ENCODE assay signal across 8 cellular contexts in genomic region chr19:29672933-29673336, GRCh38. TPM values are rescaled to one million over a fixed set of nuclear protein-coding genes. Genes with fewer than 3 reads are reported as not detected.
DNase-seq lines count a peak whose midpoint lies in the region; ATAC-seq and TF ChIP-seq lines count a peak whose summit lies in the region.

No MANE protein-coding gene starts in this region.

- no peaks in the 10 kb centered on the region for H3K9me2 ChIP-seq in SU-DHL-6 (replicated peaks; ENCODE audit: insufficient read depth, low read length)

- DNase-seq in stimulated activated CD4-positive, alpha-beta T cell treated with anti-CD3 and anti-CD28 coated beads, Interleukin-4, amount 100 ng/mL, for 24 hours, result peak; percentile 89
- DNase-seq in A673 (ENCODE audit: low spot score) (no peak), OCI-M1 (lab: John Stamatoyannopoulos, UW) (no peak)

- no peaks in the 10 kb centered on the region for H3K27me3 Mint-ChIP-seq in activated naive CD8-positive, alpha-beta T cell

- H4K20me1 ChIP-seq in SU-DHL-6 (ENCODE audit: low read depth, low read length), result no peaks in the 10 kb centered on the region

- peaks cover 7% of the 10 kb centered on the region for H3F3A ChIP-seq in SU-DHL-6 (ENCODE audit: insufficient read depth)

- H3K36me3 Mint-ChIP-seq in activated naive CD8-positive, alpha-beta T cell, result peaks cover 15% of the 10 kb centered on the region

- peak overlapping the region; percentile 80 for H3K4me3 Mint-ChIP-seq in activated naive CD8-positive, alpha-beta T cell

- H3K9me3 Mint-ChIP-seq in activated naive CD8-positive, alpha-beta T cell (ENCODE audit: low read depth), result peaks cover 3% of the 10 kb centered on the region

- no peak overlapping the region for H3K4me3 ChIP-seq in SU-DHL-6 (ENCODE audit: insufficient read depth, low read length, poor library complexity, severe bottlenecking)
- no peak overlapping the region for H3K4me3 ChIP-seq in A673 (ENCODE audit: low read depth, low read length, poor library complexity, severe bottlenecking)

- H3K27ac Mint-ChIP-seq in activated naive CD8-positive, alpha-beta T cell, result peak overlapping the region; percentile 98

- no peak for TF ChIP-seq CTCF in SU-DHL-6 (IDR thresholded peaks at IDR 0.05; ENCODE audit: insufficient read depth, low read length, poor library complexity, severe bottlenecking)
- no peak for TF ChIP-seq CTCF in A673 (conservative IDR thresholded peaks at IDR 0.05; ENCODE audit: low read depth, low read length)

- peak overlapping the region; percentile 49 for H2AFZ ChIP-seq in SU-DHL-6 (ENCODE audit: low read depth, low read length, severe bottlenecking)

- no peaks in the 10 kb centered on the region for H3K36me3 ChIP-seq in SU-DHL-6 (ENCODE audit: low read length)
- H3K36me3 ChIP-seq in A673 (ENCODE audit: insufficient read depth, low read length, poor library complexity, severe bottlenecking), result no peaks in the 10 kb centered on the region

- H3K79me2 ChIP-seq in SU-DHL-6 (ENCODE audit: insufficient read depth, low read length), result no peaks in the 10 kb centered on the region

- H3K9me3 ChIP-seq in SU-DHL-6 (ENCODE audit: insufficient read depth, low read length), result no peaks in the 10 kb centered on the region
- no peaks in the 10 kb centered on the region for H3K9me3 ChIP-seq in A673 (ENCODE audit: low read depth, low read length, poor library complexity, severe bottlenecking)

- H3K27ac ChIP-seq in SU-DHL-6 (ENCODE audit: low read depth, low read length) (peak overlapping the region; percentile 71), A673 (ENCODE audit: low read depth, low read length, poor library complexity, severe bottlenecking) (no peak overlapping the region)

- peak overlapping the region; percentile 17 for H3K9ac ChIP-seq in SU-DHL-6 (ENCODE audit: low read length)

- BruUV-seq in A673 (replicated peaks; lab: Mats Ljungman, UMichigan), result no TSS peak

- CTCF ChIA-PET in A673 (lab: Charles Lee), result no interaction called here

- H3K4me1 Mint-ChIP-seq in activated naive CD8-positive, alpha-beta T cell (ENCODE audit: low read depth), result peaks cover 88% of the 10 kb centered on the region

- peak overlapping the region; percentile 26 for H3K4me2 ChIP-seq in SU-DHL-6 (ENCODE audit: low read depth, low read length, poor library complexity, severe bottlenecking)

- H3K27me3 ChIP-seq in SU-DHL-6 (ENCODE audit: low read length) (no peaks in the 10 kb centered on the region), A673 (replicated peaks; ENCODE audit: insufficient read depth, low read depth, low read length, poor library complexity) (no peaks in the 10 kb centered on the region)

- POLR2A ChIA-PET in A673 (lab: Charles Lee; ENCODE audit: low non-redundant PET), result no interaction called here

- intact Hi-C loops in A673 (cut with micrococcal nuclease; ENCODE audit: unreplicated experiment), result no loop called here

- ATAC-seq in GM18861 (IDR thresholded peaks at IDR 0.05; ENCODE audit: unreplicated experiment) (peak; percentile 30), HG03025 (IDR thresholded peaks at IDR 0.05; ENCODE audit: low FRiP score, unreplicated experiment) (no peak), GM21367 (IDR thresholded peaks at IDR 0.05; ENCODE audit: unreplicated experiment) (no peak)

- no peaks in the 10 kb centered on the region for H3K4me1 ChIP-seq in A673 (ENCODE audit: insufficient read depth, low read length, poor library complexity, severe bottlenecking)

RNA-seq across cellular contexts. Expression of gene PLEKHF1, which starts 7.7 kb away (rescaled TPM):
- not detected in 2 replicates for total RNA-seq in A673 (2021)

RNA-seq across cellular contexts. Expression of gene C19orf12, which starts 42.1 kb away (rescaled TPM):
- total RNA-seq in A673 (2021), result 26.8 and 28.6 TPM in 2 replicates
